In the genomic region with DNA sequence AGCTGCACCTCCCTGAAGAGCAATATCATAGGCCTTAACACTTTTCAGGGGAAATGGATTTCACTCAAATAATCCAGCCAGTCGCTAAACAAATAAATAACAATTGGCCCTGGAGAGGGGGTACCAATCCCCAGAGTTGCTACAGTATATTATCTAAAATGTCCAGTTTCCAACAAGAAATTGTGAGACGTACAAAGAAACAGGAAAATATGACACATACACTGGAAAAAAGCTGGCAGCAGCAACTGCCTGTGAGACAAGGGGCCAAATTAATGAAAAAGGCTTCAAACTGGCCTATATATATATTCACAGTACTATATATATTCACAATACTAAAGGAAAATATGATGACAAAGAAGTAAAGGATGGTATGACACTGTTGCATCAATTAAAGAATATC, we compare ENCODE assay signal across 13 cellular contexts. TPM values are rescaled to one million over a fixed set of nuclear protein-coding genes. Genes with fewer than 3 reads are reported as not detected.
DNase-seq lines count a peak whose midpoint lies in the region; ATAC-seq and TF ChIP-seq lines count a peak whose summit lies in the region.
"Had no signal": no experiment of that assay in that cellular context is flagged by ENCODE, and none has a peak within 500 bp of the region (broad histone marks: within the 10 kb centered on the region; RNA-seq: fewer than 3 reads in every experiment).

No MANE protein-coding gene starts in this region.

- H3K4me3 Mint-ChIP-seq in stimulated activated naive CD8-positive, alpha-beta T cell treated with anti-CD3 and anti-CD28 coated beads, Interleukin-15, Interleukin-2, amounts not matched to agents 100 ng/mL and 50 ng/mL, for 24 hours = no peak overlapping the region
- H3K4me3 Mint-ChIP-seq in neural crest cell = peak overlapping the region; percentile 4
- H3K4me3 Mint-ChIP-seq: CD4-positive, alpha-beta T cell had no signal

- peaks cover 12% of the 10 kb centered on the region for H3K36me3 Mint-ChIP-seq in stimulated activated naive CD8-positive, alpha-beta T cell treated with anti-CD3 and anti-CD28 coated beads, Interleukin-15, Interleukin-2, amounts not matched to agents 100 ng/mL and 50 ng/mL, for 24 hours (ENCODE audit: low read depth)
- peaks cover 13% of the 10 kb centered on the region for H3K36me3 Mint-ChIP-seq in neural crest cell (ENCODE audit: low read depth)

- no peak for ATAC-seq in stimulated activated naive CD8-positive, alpha-beta T cell treated with anti-CD3 and anti-CD28 coated beads, Interleukin-15, Interleukin-2, amounts not matched to agents 100 U/mL and 50 U/mL, for 24 hours
- ATAC-seq: A549 had no signal

- TF ChIP-seq CTCF in cardiac fibroblast (IDR thresholded peaks at IDR 0.05; ENCODE audit: low read depth, low read length) = no peak
- no peak for TF ChIP-seq CTCF in fibroblast of pulmonary artery (IDR thresholded peaks at IDR 0.05; ENCODE audit: low read length, missing control alignments)
- TF ChIP-seq CTCF in neural crest cell (conservative IDR thresholded peaks at IDR 0.05) = no peak

- peaks cover 34% of the 10 kb centered on the region for H3K4me1 Mint-ChIP-seq in stimulated activated naive CD8-positive, alpha-beta T cell treated with anti-CD3 and anti-CD28 coated beads, Interleukin-15, Interleukin-2, amounts not matched to agents 100 ng/mL and 50 ng/mL, for 24 hours (ENCODE audit: low read depth)
- peaks cover 25% of the 10 kb centered on the region for H3K4me1 Mint-ChIP-seq in neural crest cell

- no peaks in the 10 kb centered on the region for H3K27me3 Mint-ChIP-seq in stimulated activated naive CD8-positive, alpha-beta T cell treated with anti-CD3 and anti-CD28 coated beads, Interleukin-15, Interleukin-2, amounts not matched to agents 100 ng/mL and 50 ng/mL, for 24 hours
- no peaks in the 10 kb centered on the region for H3K27me3 Mint-ChIP-seq in neural crest cell (ENCODE audit: low read depth)
- H3K27me3 Mint-ChIP-seq: CD4-positive, alpha-beta T cell had no signal

- H3K9me3 Mint-ChIP-seq in stimulated activated naive CD8-positive, alpha-beta T cell treated with anti-CD3 and anti-CD28 coated beads, Interleukin-15, Interleukin-2, amounts not matched to agents 100 ng/mL and 50 ng/mL, for 24 hours = no peaks in the 10 kb centered on the region
- no peaks in the 10 kb centered on the region for H3K9me3 Mint-ChIP-seq in neural crest cell
- H3K9me3 Mint-ChIP-seq: CD4-positive, alpha-beta T cell had no signal

- no peak overlapping the region for H3K4me3 ChIP-seq in cardiac fibroblast (replicated peaks in 1 of 2; ENCODE audit: low read depth in 2 of 2, low read length in 2 of 2)
- no peak overlapping the region for H3K4me3 ChIP-seq in fibroblast of pulmonary artery (replicated peaks; ENCODE audit: low read depth, low read length)
- H3K4me3 ChIP-seq: A549 had no signal

- H3K27ac Mint-ChIP-seq in stimulated activated naive CD8-positive, alpha-beta T cell treated with anti-CD3 and anti-CD28 coated beads, Interleukin-15, Interleukin-2, amounts not matched to agents 100 ng/mL and 50 ng/mL, for 24 hours = peak overlapping the region; percentile 40
- H3K27ac Mint-ChIP-seq in neural crest cell (ENCODE audit: unreplicated experiment) = no peak overlapping the region
- H3K27ac Mint-ChIP-seq: CD4-positive, alpha-beta T cell had no signal

- no peak for DNase-seq in stimulated activated naive CD8-positive, alpha-beta T cell treated with anti-CD3 and anti-CD28 coated beads, Interleukin-15, Interleukin-2, amounts not matched to agents 100 U/mL and 50 U/mL, for 24 hours
- DNase-seq in cardiac fibroblast (ENCODE audit: low read depth in 2 of 2) = peak; percentile 42 to 45
- DNase-seq in fibroblast of pulmonary artery (ENCODE audit: low read depth) = peak; percentile 49
- no peak for DNase-seq in neural crest cell (ENCODE audit: low read depth, low spot score)
- no peak for DNase-seq in NCI-H69 (lab: John Stamatoyannopoulos, UW)
- no peak for DNase-seq in NOMO-1 treated with DMSO at 0.1 percent for 48 hours (lab: John Stamatoyannopoulos, UW; ENCODE audit: unreplicated experiment)
- DNase-seq in SHP77 (lab: John Stamatoyannopoulos, UW) = no peak
- DNase-seq: AML-193; Caco-2; CD4-positive, alpha-beta T cell; HCEC 1CT had no signal

RNA-seq across cellular contexts. Expression of gene NF2, which starts 4.0 kb away (rescaled TPM):
- 48.1 and 48.4 TPM in 2 replicates for total RNA-seq in neural crest cell

RNA-seq across cellular contexts. Expression of gene NIPSNAP1, which starts 26.5 kb away (rescaled TPM):
- total RNA-seq in neural crest cell = 141 and 147 TPM in 2 replicates

RNA-seq across cellular contexts. Expression of gene THOC5, which starts 53.9 kb away (rescaled TPM):
- total RNA-seq in neural crest cell = 73.2 and 77.1 TPM in 2 replicates

Comparison
In these comparisons a context has a peak if more than half of its experiments do, and no peak if none do; other contexts are left out.
1. DNase-seq: peak in cardiac fibroblast (2 of 2) and fibroblast of pulmonary artery (single experiment); none in stimulated activated naive CD8-positive, alpha-beta T cell treated with anti-CD3 and anti-CD28 coated beads, Interleukin-15, Interleukin-2, amounts not matched to agents 100 U/mL and 50 U/mL, for 24 hours (single experiment), neural crest cell (single experiment), NCI-H69 (single experiment), NOMO-1 treated with DMSO at 0.1 percent for 48 hours (single experiment) and SHP77 (0 of 2).